ENCODE assay signal across 9 cellular contexts in genomic region chr1:94755675-94756074, GRCh38.
A peak's percentile ranks its signal among the peaks of the same experiment; 100 is the strongest.
DNase-seq lines count a peak whose midpoint lies in the region; ATAC-seq and TF ChIP-seq lines count a peak whose summit lies in the region.
"Had no signal": no experiment of that assay in that cellular context is flagged by ENCODE, and none has a peak within 500 bp of the region (broad histone marks: within the 10 kb centered on the region; RNA-seq: fewer than 3 reads in every experiment).

No MANE protein-coding gene starts in this region.

- peak overlapping the region; percentile 11; the same call in 1 of the 2 replicates for H3K27ac Mint-ChIP-seq in GM23338
- peak overlapping the region; percentile 27 for H3K27ac Mint-ChIP-seq in T-helper 1 cell treated with Interleukin-12 subunit alpha and Interleukin-12 subunit beta and Interleukin-4 antibody, amounts not matched to agents 30 μg/mL and 1 μg/mL, for 36 hours

- no peaks in the 10 kb centered on the region for H3F3A ChIP-seq in GM23338 (replicated peaks; ENCODE audit: low read depth)

- H4K20me1 ChIP-seq in GM23338 (replicated peaks; ENCODE audit: insufficient read depth): no peaks in the 10 kb centered on the region

- H3K36me3 ChIP-seq in GM23338 (ENCODE audit: insufficient read depth) (no peaks in the 10 kb centered on the region), gastrocnemius medialis (no peaks in the 10 kb centered on the region), colonic mucosa (no peaks in the 10 kb centered on the region)

- H3K4me3 ChIP-seq in GM23338 (no peak overlapping the region), gastrocnemius medialis (no peak overlapping the region), colonic mucosa (no peak overlapping the region)

- DNase-seq in GM23338 (ENCODE audit: low spot score) (no peak), glomerular visceral epithelial cell (ENCODE audit: extremely low spot score) (peak; percentile 41), gastrocnemius medialis (peak in 1 of 2 donors; percentile 15), NCI-H524 treated with DMSO at 0.1 percent for 48 hours (lab: John Stamatoyannopoulos, UW) (no peak), colonic mucosa (no peak)
- no peak for DNase-seq in stimulated activated CD4-positive, alpha-beta T cell treated with anti-CD3 and anti-CD28 coated beads, Interleukin-2, amount 100 ng/mL, for 48 hours

- H3K27ac ChIP-seq in GM23338 (ENCODE audit: low read depth): no peak overlapping the region
- peak overlapping the region in 3 of 4 donors; percentile 10 to 33 (median 18) for H3K27ac ChIP-seq in gastrocnemius medialis
- H3K27ac ChIP-seq in colonic mucosa: no peak overlapping the region
- H3K27ac ChIP-seq: KMS-11 had no signal

- H3K9me3 ChIP-seq in gastrocnemius medialis (no peaks in the 10 kb centered on the region), colonic mucosa (no peaks in the 10 kb centered on the region)

- no peaks in the 10 kb centered on the region for H3K36me3 Mint-ChIP-seq in GM23338 (ENCODE audit: low read depth)
- peaks cover 4% of the 10 kb centered on the region for H3K36me3 Mint-ChIP-seq in T-helper 1 cell treated with Interleukin-12 subunit alpha and Interleukin-12 subunit beta and Interleukin-4 antibody, amounts not matched to agents 30 μg/mL and 1 μg/mL, for 36 hours (ENCODE audit: low read depth)

- H3K79me2 ChIP-seq in GM23338 (replicated peaks; ENCODE audit: insufficient read depth): no peaks in the 10 kb centered on the region

- H2AFZ ChIP-seq in GM23338: peak overlapping the region; percentile 74; the same call in 1 of the 2 replicates

- H3K9me3 Mint-ChIP-seq in GM23338: peaks cover 8% of the 10 kb centered on the region; the same call in 2 of the 3 replicates
- H3K9me3 Mint-ChIP-seq in T-helper 1 cell treated with Interleukin-12 subunit alpha and Interleukin-12 subunit beta and Interleukin-4 antibody, amounts not matched to agents 30 μg/mL and 1 μg/mL, for 36 hours: peaks cover 7% of the 10 kb centered on the region

- no peak for TF ChIP-seq POLR2A in gastrocnemius medialis (IDR thresholded peaks at IDR 0.05)

- H3K4me1 ChIP-seq in GM23338 (ENCODE audit: insufficient read depth) (peaks cover 15% of the 10 kb centered on the region), gastrocnemius medialis (peaks cover 4 to 22% of the 10 kb centered on the region in 2 donors), colonic mucosa (no peaks in the 10 kb centered on the region)

- ATAC-seq in GM23338 (no peak), gastrocnemius medialis (peak; percentile 62 to 68), GM21576 (IDR thresholded peaks at IDR 0.05; ENCODE audit: unreplicated experiment) (no peak)

- no peak overlapping the region for H3K4me3 Mint-ChIP-seq in GM23338
- H3K4me3 Mint-ChIP-seq in T-helper 1 cell treated with Interleukin-12 subunit alpha and Interleukin-12 subunit beta and Interleukin-4 antibody, amounts not matched to agents 30 μg/mL and 1 μg/mL, for 36 hours: no peak overlapping the region

- no peak overlapping the region for H3K4me2 ChIP-seq in GM23338
- H3K4me2 ChIP-seq: KMS-11 had no signal

- intact Hi-C loops in gastrocnemius medialis (cut with DNase I; ENCODE audit: low total_unique reads): no loop called here
- intact Hi-C loops in colonic mucosa (cut with DNase I): no loop called here

- peaks cover 12% of the 10 kb centered on the region for H3K4me1 Mint-ChIP-seq in GM23338
- peaks cover 14% of the 10 kb centered on the region for H3K4me1 Mint-ChIP-seq in T-helper 1 cell treated with Interleukin-12 subunit alpha and Interleukin-12 subunit beta and Interleukin-4 antibody, amounts not matched to agents 30 μg/mL and 1 μg/mL, for 36 hours (ENCODE audit: low read depth)

- TF ChIP-seq CTCF in GM23338 (conservative IDR thresholded peaks at IDR 0.05; ENCODE audit: low read depth in 2 of 2): no peak
- no peak for TF ChIP-seq CTCF in gastrocnemius medialis (IDR thresholded peaks at IDR 0.05 in 4 of 5, conservative IDR thresholded peaks at IDR 0.05 in 1 of 5)
- no peak for TF ChIP-seq CTCF in colonic mucosa (IDR thresholded peaks at IDR 0.05)

- no peaks in the 10 kb centered on the region for H3K27me3 Mint-ChIP-seq in GM23338 (ENCODE audit: insufficient read depth, low read depth, poor library complexity)
- H3K27me3 Mint-ChIP-seq in T-helper 1 cell treated with Interleukin-12 subunit alpha and Interleukin-12 subunit beta and Interleukin-4 antibody, amounts not matched to agents 30 μg/mL and 1 μg/mL, for 36 hours (ENCODE audit: low read depth): peaks cover 10% of the 10 kb centered on the region

- no peak overlapping the region for H3K9ac ChIP-seq in colonic mucosa (ENCODE audit: low read depth in 2 of 2, low read length in 2 of 2)
- H3K9ac ChIP-seq: KMS-11 had no signal

- H3K27me3 ChIP-seq in GM23338 (ENCODE audit: insufficient read depth): no peaks in the 10 kb centered on the region
- H3K27me3 ChIP-seq in gastrocnemius medialis: no peaks in the 10 kb centered on the region
- H3K27me3 ChIP-seq in colonic mucosa: no peaks in the 10 kb centered on the region

- H3K9me2 ChIP-seq in GM23338 (ENCODE audit: insufficient read depth): no peaks in the 10 kb centered on the region

- in situ Hi-C loops in gastrocnemius medialis (cut with MboI; ENCODE audit: low sequenced_read_pairs in 4 of 4): no loop called here

TF ChIP-seq in GM23338, 12 proteins besides CTCF, POLR2A, EP300 and RAD21:
- TF ChIP-seq ZNF331 (CRISPR knock-in tag; IDR thresholded peaks at IDR 0.05; ENCODE audit: low read depth) (no peak), POLR2AphosphoS5 (IDR thresholded peaks at IDR 0.05; ENCODE audit: low read depth) (no peak), ZNF462 (CRISPR knock-in tag; IDR thresholded peaks at IDR 0.05) (no peak)

Comparison
In these comparisons a context has a peak if more than half of its experiments do, and no peak if none do; other contexts are left out.
1. ATAC-seq: peak in gastrocnemius medialis (2 of 2); none in GM23338 (single experiment) and GM21576 (single experiment).
2. H3K27ac ChIP-seq: peak in gastrocnemius medialis (3 of 4); none in GM23338 (single experiment) and colonic mucosa (single experiment).